ENCODE assay signal across 8 cellular contexts in genomic region chr17:49260922-49261291, GRCh38. TPM values are rescaled to one million over a fixed set of nuclear protein-coding genes. Genes with fewer than 3 reads are reported as not detected.
DNase-seq lines count a peak whose midpoint lies in the region; ATAC-seq and TF ChIP-seq lines count a peak whose summit lies in the region.

No MANE protein-coding gene starts in this region.

- peaks cover 16% of the 10 kb centered on the region for H3K4me1 Mint-ChIP-seq in activated naive CD4-positive, alpha-beta T cell treated with anti-CD3 and anti-CD28 coated beads, Interleukin-2, amount 10 ng/mL, durations not matched to agents 7 days and 5 days

- 76 to 80% methylated on average over 7 of the region's 7 CpGs for WGBS in lung, 2 donors

- H3K9me3 ChIP-seq in adipocyte (ENCODE audit: control insufficient read depth, low read length), result no peaks in the 10 kb centered on the region
- H3K9me3 ChIP-seq in lung (ENCODE audit: control insufficient read depth in 2 of 2, insufficient read depth in 1 of 2, low read length in 1 of 2), result no peaks in the 10 kb centered on the region
- no peaks in the 10 kb centered on the region for H3K9me3 ChIP-seq in upper lobe of right lung

- peaks cover 62% of the 10 kb centered on the region for H3K27me3 Mint-ChIP-seq in activated naive CD4-positive, alpha-beta T cell treated with anti-CD3 and anti-CD28 coated beads, Interleukin-2, amount 10 ng/mL, durations not matched to agents 7 days and 5 days

- peak overlapping the region; percentile 87 for H3K9ac ChIP-seq in adipocyte (ENCODE audit: low read length)

- H3K4me3 Mint-ChIP-seq in activated naive CD4-positive, alpha-beta T cell treated with anti-CD3 and anti-CD28 coated beads, Interleukin-2, amount 10 ng/mL, durations not matched to agents 7 days and 5 days, result peak overlapping the region; percentile 71

- H3K27ac Mint-ChIP-seq in activated naive CD4-positive, alpha-beta T cell treated with anti-CD3 and anti-CD28 coated beads, Interleukin-2, amount 10 ng/mL, durations not matched to agents 7 days and 5 days, result no peak overlapping the region

- CTCF ChIA-PET in activated naive CD4-positive, alpha-beta T cell treated with anti-CD3 and anti-CD28 coated beads, Interleukin-2, amount 10 ng/mL, durations not matched to agents 7 days and 5 days (lab: Charles Lee), result interaction anchor here (1.1 to 1.5 kb wide), 2 partner anchors 80 to 146 kb away, joined by 3 read pairs; no protein-coding TSS in a partner anchor

- H3K36me3 Mint-ChIP-seq in activated naive CD4-positive, alpha-beta T cell treated with anti-CD3 and anti-CD28 coated beads, Interleukin-2, amount 10 ng/mL, durations not matched to agents 7 days and 5 days, result no peaks in the 10 kb centered on the region

- H3K4me3 ChIP-seq in adipocyte (ENCODE audit: low read length) (peak overlapping the region; percentile 82), lung (no peak overlapping the region), upper lobe of right lung (peak overlapping the region; percentile 60)

- no peak for TF ChIP-seq CTCF in lung (IDR thresholded peaks at IDR 0.05; ENCODE audit: control extremely low read depth, extremely low read depth)
- TF ChIP-seq CTCF in upper lobe of right lung (IDR thresholded peaks at IDR 0.05), result no peak

- H3K27me3 ChIP-seq in adipocyte (replicated peaks; ENCODE audit: control insufficient read depth, insufficient read depth, low read length) (no peaks in the 10 kb centered on the region), lung (ENCODE audit: control insufficient read depth, insufficient read depth) (no peaks in the 10 kb centered on the region), upper lobe of right lung (no peaks in the 10 kb centered on the region)

- no peaks in the 10 kb centered on the region for H3K36me3 ChIP-seq in adipocyte (ENCODE audit: control insufficient read depth, insufficient read depth, low read length, severe bottlenecking)
- H3K36me3 ChIP-seq in lung (ENCODE audit: control insufficient read depth in 2 of 2, insufficient read depth in 2 of 2, low read length in 2 of 2), result no peaks in the 10 kb centered on the region
- no peaks in the 10 kb centered on the region for H3K36me3 ChIP-seq in upper lobe of right lung

- peaks cover 9% of the 10 kb centered on the region for H3K4me1 ChIP-seq in adipocyte (ENCODE audit: control insufficient read depth, insufficient read depth, low read length)
- H3K4me1 ChIP-seq in lung (ENCODE audit: control insufficient read depth in 2 of 2, insufficient read depth in 2 of 2, low read length in 2 of 2), result no peaks in the 10 kb centered on the region
- H3K4me1 ChIP-seq in upper lobe of right lung, result peaks cover 5% of the 10 kb centered on the region

- H3K27ac ChIP-seq in lung (ENCODE audit: low read depth in 1 of 2, low read length in 1 of 2) (peak overlapping the region; percentile 20 to 82), upper lobe of right lung (peak overlapping the region; percentile 78)

- intact Hi-C loops in upper lobe of right lung (cut with DNase I), result no loop called here

- H3K9me3 Mint-ChIP-seq in activated naive CD4-positive, alpha-beta T cell treated with anti-CD3 and anti-CD28 coated beads, Interleukin-2, amount 10 ng/mL, durations not matched to agents 7 days and 5 days, result no peaks in the 10 kb centered on the region

- no peak for ATAC-seq in lung (ENCODE audit: insufficient read depth, low FRiP score)
- ATAC-seq in upper lobe of right lung, result no peak
- no peak for ATAC-seq in GM21786 (IDR thresholded peaks at IDR 0.05; ENCODE audit: unreplicated experiment)
- ATAC-seq in HG02938 (IDR thresholded peaks at IDR 0.05; ENCODE audit: unreplicated experiment), result no peak

- DNase-seq in activated naive CD4-positive, alpha-beta T cell treated with anti-CD3 and anti-CD28 coated beads, Interleukin-2, amount 10 ng/mL, durations not matched to agents 7 days and 5 days, result no peak
- no peak for DNase-seq in activated naive CD4-positive, alpha-beta T cell (lab: John Stamatoyannopoulos, UW)
- DNase-seq in adipocyte (ENCODE audit: low read depth), result no peak
- DNase-seq in lung (ENCODE audit: low spot score), result no peak
- DNase-seq in upper lobe of right lung, result no peak
- no peak for DNase-seq in activated CD4-positive, CD25-positive, alpha-beta regulatory T cell treated with anti-CD3 and anti-CD28 coated beads, Interleukin-2, amount 50 U/mL, for 72 hours

RNA-seq across cellular contexts. Expression of gene PHOSPHO1, which starts 30.3 kb away (rescaled TPM):
- total RNA-seq in lung, result 10 to 100 TPM in 1 of 2 donors, 1 to 10 TPM in 1; 1.6 to 10.2 TPM
- polyA plus RNA-seq in lung, result 1 to 10 TPM in 1 of 2 donors, under 1 TPM in 1; 0.37 to 2.2 TPM
- 1.7 TPM for total RNA-seq in upper lobe of right lung

RNA-seq across cellular contexts. Expression of gene ABI3, which starts 50.4 kb away (rescaled TPM):
- total RNA-seq in lung (10 to 100 TPM in 1 of 2 donors, 1 to 10 TPM in 1; 6.9 to 20.0 TPM), upper lobe of right lung (31.5 TPM)
- polyA plus RNA-seq in lung, result 10 to 100 TPM; 16.2 to 19.2 TPM

RNA-seq across cellular contexts. Expression of gene GNGT2, which starts 50.5 kb away (rescaled TPM):
- total RNA-seq in lung, result 1 to 10 TPM; 1.8 to 4.7 TPM
- polyA plus RNA-seq in lung, result 10 to 100 TPM in 1 of 2 donors, 1 to 10 TPM in 1; 9.9 to 12.3 TPM
- total RNA-seq in upper lobe of right lung, result 8.5 TPM
